In genomic region chr2:102592601-102593000, GRCh38 we compare ENCODE assay signal across 9 cellular contexts. TPM values are rescaled to one million over a fixed set of nuclear protein-coding genes. Genes with fewer than 3 reads are reported as not detected.
DNase-seq lines count a peak whose midpoint lies in the region; ATAC-seq and TF ChIP-seq lines count a peak whose summit lies in the region.
"Had no signal": no experiment of that assay in that cellular context is flagged by ENCODE, and none has a peak within 500 bp of the region (broad histone marks: within the 10 kb centered on the region; RNA-seq: fewer than 3 reads in every experiment).

No MANE protein-coding gene starts in this region.

- H3K36me3 Mint-ChIP-seq in chondrocyte (ENCODE audit: low read depth) (no peaks in the 10 kb centered on the region), neural crest cell (ENCODE audit: low read depth) (no peaks in the 10 kb centered on the region)
- no peaks in the 10 kb centered on the region for H3K36me3 Mint-ChIP-seq in stimulated activated naive B cell treated with anti-CD40 and anti-IgM and Interleukin-4, amounts not matched to agents 10 μg/mL and 1 μg/mL and 100 μg/mL, for 72 hours

- no peak overlapping the region for H3K27ac Mint-ChIP-seq in chondrocyte (ENCODE audit: unreplicated experiment)
- no peak overlapping the region for H3K27ac Mint-ChIP-seq in neural crest cell (ENCODE audit: unreplicated experiment)
- H3K27ac Mint-ChIP-seq in stimulated activated naive B cell treated with anti-CD40 and anti-IgM and Interleukin-4, amounts not matched to agents 10 μg/mL and 1 μg/mL and 100 μg/mL, for 72 hours: no peak overlapping the region

- H3K9me3 Mint-ChIP-seq in chondrocyte (ENCODE audit: low read depth) (no peaks in the 10 kb centered on the region), neural crest cell (no peaks in the 10 kb centered on the region)
- no peaks in the 10 kb centered on the region for H3K9me3 Mint-ChIP-seq in stimulated activated naive B cell treated with anti-CD40 and anti-IgM and Interleukin-4, amounts not matched to agents 10 μg/mL and 1 μg/mL and 100 μg/mL, for 72 hours

- no peak for ATAC-seq in HG03460 (IDR thresholded peaks at IDR 0.05; ENCODE audit: unreplicated experiment)
- no peak for ATAC-seq in stimulated activated naive B cell treated with anti-CD40 and anti-IgM and Interleukin-4, amounts not matched to agents 10 μg/mL and 1 μg/mL and 100 μg/mL, for 72 hours (replicated peaks)

- peaks cover 46% of the 10 kb centered on the region for H3K27me3 Mint-ChIP-seq in chondrocyte (ENCODE audit: low read depth)
- H3K27me3 Mint-ChIP-seq in neural crest cell (ENCODE audit: low read depth): peaks cover 6% of the 10 kb centered on the region
- peaks cover 7 to 35% of the 10 kb centered on the region in 2 donors for H3K27me3 Mint-ChIP-seq in stimulated activated naive B cell treated with anti-CD40 and anti-IgM and Interleukin-4, amounts not matched to agents 10 μg/mL and 1 μg/mL and 100 μg/mL, for 72 hours

- in situ Hi-C loops in KBM-7 (cut with MboI; ENCODE audit: low pct_unique_long_range_greater_than_20kb, low sequenced_read_pairs): no loop called here

- TF ChIP-seq CTCF in chondrocyte (IDR thresholded peaks at IDR 0.05) (peak; percentile 72), neural crest cell (conservative IDR thresholded peaks at IDR 0.05) (peak; percentile 63)

- no peaks in the 10 kb centered on the region for H3K4me1 Mint-ChIP-seq in chondrocyte (ENCODE audit: low read depth)
- no peaks in the 10 kb centered on the region for H3K4me1 Mint-ChIP-seq in neural crest cell
- H3K4me1 Mint-ChIP-seq in stimulated activated naive B cell treated with anti-CD40 and anti-IgM and Interleukin-4, amounts not matched to agents 10 μg/mL and 1 μg/mL and 100 μg/mL, for 72 hours: no peaks in the 10 kb centered on the region

- H3K4me3 Mint-ChIP-seq in chondrocyte (ENCODE audit: unreplicated experiment): no peak overlapping the region
- no peak overlapping the region for H3K4me3 Mint-ChIP-seq in neural crest cell
- no peak overlapping the region for H3K4me3 Mint-ChIP-seq in stimulated activated naive B cell treated with anti-CD40 and anti-IgM and Interleukin-4, amounts not matched to agents 10 μg/mL and 1 μg/mL and 100 μg/mL, for 72 hours

- peak; percentile 3 for DNase-seq in EH (ENCODE audit: low read depth)
- DNase-seq in KBM-7: peak; percentile 58
- DNase-seq in chondrocyte (ENCODE audit: low spot score): no peak
- peak; percentile 11 for DNase-seq in neural crest cell (ENCODE audit: low read depth, low spot score)
- no peak for DNase-seq in stimulated activated naive B cell treated with anti-CD40 and anti-IgM and Interleukin-4, amounts not matched to agents 10 μg/mL and 1 μg/mL and 100 μg/mL, for 72 hours
- DNase-seq in stimulated activated naive CD4-positive, alpha-beta T cell treated with Interleukin-2 at 50 U/mL for 16 hours (lab: John Stamatoyannopoulos, UW): no peak
- DNase-seq in effector CD4-positive, alpha-beta T cell: no peak
- DNase-seq: T1000 had no signal

RNA-seq across cellular contexts. Expression of gene SLC9A2, which starts 26.8 kb away (rescaled TPM):
- total RNA-seq in chondrocyte (not detected in 3 replicates), neural crest cell (0.09 TPM in 1 of 2 replicates, not detected in the other)

Comparison
In these comparisons a context has a peak if more than half of its experiments do, and no peak if none do; other contexts are left out.
1. DNase-seq: peak in EH (single experiment), KBM-7 (single experiment) and neural crest cell (single experiment); none in chondrocyte (single experiment), stimulated activated naive B cell treated with anti-CD40 and anti-IgM and Interleukin-4, amounts not matched to agents 10 μg/mL and 1 μg/mL and 100 μg/mL, for 72 hours (single experiment), stimulated activated naive CD4-positive, alpha-beta T cell treated with Interleukin-2 at 50 U/mL for 16 hours (single experiment) and effector CD4-positive, alpha-beta T cell (single experiment).